Comparison of ENCODE assay signal across 8 cellular contexts in the genomic region with DNA sequence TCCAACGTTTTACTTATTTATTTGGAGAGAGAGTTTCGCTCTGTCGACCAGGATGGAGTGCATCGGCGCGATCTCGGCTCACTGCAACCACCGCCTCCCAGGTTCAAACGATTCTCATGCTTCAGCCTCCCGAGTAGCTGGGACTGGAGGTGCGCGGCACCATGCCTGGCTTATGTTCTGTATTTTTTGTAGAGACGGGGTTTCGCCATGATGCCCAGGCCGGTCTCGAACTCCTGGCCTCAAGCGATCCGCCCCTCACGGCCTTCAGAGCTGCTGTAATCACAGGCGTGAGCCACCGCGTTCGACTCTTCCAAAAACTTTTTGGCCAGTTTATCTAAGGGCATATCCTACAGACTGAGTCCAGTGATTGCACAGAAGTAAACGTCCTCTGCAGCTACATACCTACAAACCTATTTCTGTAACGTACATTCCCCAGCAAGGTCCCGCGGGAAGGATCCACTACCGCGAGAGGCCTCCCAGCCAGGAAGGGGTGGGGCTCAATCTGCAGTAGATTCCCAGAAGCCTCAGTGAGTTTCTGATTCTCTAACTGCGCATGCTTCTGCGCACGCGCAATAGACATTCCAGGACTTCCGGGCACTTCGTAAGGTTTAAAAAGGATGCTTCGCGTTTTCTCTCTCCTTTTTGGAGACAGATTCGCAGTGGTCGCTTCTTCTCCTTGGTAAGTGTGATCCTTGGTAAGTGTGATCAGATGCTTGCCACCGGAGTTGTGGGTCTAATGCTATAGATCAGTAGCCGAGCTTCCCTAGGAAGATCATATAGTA. TPM values are rescaled to one million over a fixed set of nuclear protein-coding genes. Genes with fewer than 3 reads are reported as not detected.
DNase-seq lines count a peak whose midpoint lies in the region; ATAC-seq and TF ChIP-seq lines count a peak whose summit lies in the region.

A gene with protein sequence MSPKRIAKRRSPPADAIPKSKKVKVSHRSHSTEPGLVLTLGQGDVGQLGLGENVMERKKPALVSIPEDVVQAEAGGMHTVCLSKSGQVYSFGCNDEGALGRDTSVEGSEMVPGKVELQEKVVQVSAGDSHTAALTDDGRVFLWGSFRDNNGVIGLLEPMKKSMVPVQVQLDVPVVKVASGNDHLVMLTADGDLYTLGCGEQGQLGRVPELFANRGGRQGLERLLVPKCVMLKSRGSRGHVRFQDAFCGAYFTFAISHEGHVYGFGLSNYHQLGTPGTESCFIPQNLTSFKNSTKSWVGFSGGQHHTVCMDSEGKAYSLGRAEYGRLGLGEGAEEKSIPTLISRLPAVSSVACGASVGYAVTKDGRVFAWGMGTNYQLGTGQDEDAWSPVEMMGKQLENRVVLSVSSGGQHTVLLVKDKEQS (plus strand): TSS at position 638 of the 782 bp plus-strand sequence. CDS start 23,824 bp downstream, outside the sequence.

- peak within 1 kb of the TSS; percentile 71 for H3K4me3 ChIP-seq in BJ (ENCODE audit: low read depth, low read length)

- peak within 1 kb of the TSS; percentile 96 for H3K4me3 Mint-ChIP-seq in activated CD4-positive, alpha-beta T cell treated with anti-CD3 and anti-CD28 coated beads, Interleukin-2, amount 10 ng/mL, durations not matched to agents 7 days and 5 days

- H3K9me3 Mint-ChIP-seq in activated CD4-positive, alpha-beta T cell treated with anti-CD3 and anti-CD28 coated beads, Interleukin-2, amount 10 ng/mL, durations not matched to agents 7 days and 5 days = no peaks in the 10 kb centered on the region

- H3K36me3 ChIP-seq in BJ (ENCODE audit: control insufficient read depth, insufficient read depth, low read length) = peaks cover 15% of the 10 kb centered on the region

- H3K27me3 Mint-ChIP-seq in activated CD4-positive, alpha-beta T cell treated with anti-CD3 and anti-CD28 coated beads, Interleukin-2, amount 10 ng/mL, durations not matched to agents 7 days and 5 days = no peaks in the 10 kb centered on the region

- H3K4me1 Mint-ChIP-seq in activated CD4-positive, alpha-beta T cell treated with anti-CD3 and anti-CD28 coated beads, Interleukin-2, amount 10 ng/mL, durations not matched to agents 7 days and 5 days = peaks cover 35% of the 10 kb centered on the region

- POLR2A ChIA-PET in BJ (lab: Charles Lee) = interaction anchor here (0.5 to 1.5 kb wide), 6 partner anchors 76 to 1016 kb away, joined by 3 to 4 read pairs (median 3); partner anchors contain the start of genes MED18, SESN2 and WASF2
- POLR2A ChIA-PET in activated CD4-positive, alpha-beta T cell treated with anti-CD3 and anti-CD28 coated beads, Interleukin-2, amount 10 ng/mL, durations not matched to agents 7 days and 5 days (lab: Charles Lee) = interaction anchor here (0.6 to 1.4 kb wide), 4 partner anchors 76 to 259 kb away, joined by 3 to 6 read pairs (median 3); no protein-coding TSS in a partner anchor

- TF ChIP-seq CTCF in BJ (IDR thresholded peaks at IDR 0.05; ENCODE audit: insufficient read depth, low read depth, low read length) = no peak

- no peaks in the 10 kb centered on the region for H3K27me3 ChIP-seq in BJ (ENCODE audit: control insufficient read depth, insufficient read depth, low read length)

- CTCF ChIA-PET in BJ (lab: Yijun Ruan, JAX) = no interaction called here
- CTCF ChIA-PET in activated CD4-positive, alpha-beta T cell treated with anti-CD3 and anti-CD28 coated beads, Interleukin-2, amount 10 ng/mL, durations not matched to agents 7 days and 5 days (lab: Charles Lee) = interaction anchor here (0.6 kb wide), 1 partner anchor 142 kb away, joined by 4 read pairs; no protein-coding TSS in a partner anchor

- peak; percentile 85 for ATAC-seq in GM19324 (IDR thresholded peaks at IDR 0.05; ENCODE audit: low FRiP score, unreplicated experiment)
- peak; percentile 57 for ATAC-seq in HG03469 (IDR thresholded peaks at IDR 0.05; ENCODE audit: unreplicated experiment)
- peak; percentile 95 for ATAC-seq in left lobe of liver

- DNase-seq in BJ (ENCODE audit: low read depth) (peak; percentile 97), NCI-H69 (lab: John Stamatoyannopoulos, UW) (peak; percentile 96), dedifferentiated amniotic fluid mesenchymal stem cell (ENCODE audit: extremely low spot score) (peak; percentile 99), left lobe of liver (ENCODE audit: low spot score) (peak; percentile 96)
- peak; percentile 98 for DNase-seq in activated CD4-positive, alpha-beta T cell treated with anti-CD3 and anti-CD28 coated beads, Interleukin-2, amount 10 ng/mL, durations not matched to agents 7 days and 5 days
- DNase-seq in stimulated activated CD4-positive, alpha-beta T cell treated with anti-CD3 and anti-CD28 coated beads, Interleukin-2, amount 100 ng/mL, for 4 hours (ENCODE audit: low read depth) = peak; percentile 93

- H3K36me3 Mint-ChIP-seq in activated CD4-positive, alpha-beta T cell treated with anti-CD3 and anti-CD28 coated beads, Interleukin-2, amount 10 ng/mL, durations not matched to agents 7 days and 5 days (ENCODE audit: low read depth) = peaks cover 47% of the 10 kb centered on the region

- H3K27ac Mint-ChIP-seq in activated CD4-positive, alpha-beta T cell treated with anti-CD3 and anti-CD28 coated beads, Interleukin-2, amount 10 ng/mL, durations not matched to agents 7 days and 5 days = peak within 1 kb of the TSS; percentile 98

RNA-seq across cellular contexts. Expression of the gene that starts here (rescaled TPM):
- 27.0 and 41.5 TPM in 2 replicates for polyA plus RNA-seq in BJ (2011; rRNA removed)
- 19.0 and 23.2 TPM in 2 replicates for polyA minus RNA-seq in BJ (2011; rRNA and poly(A)+ RNA removed)
- 10 to 100 TPM; 76.2 to 76.5 TPM for total RNA-seq in activated CD4-positive, alpha-beta T cell treated with anti-CD3 and anti-CD28 coated beads, Interleukin-2, amount 10 ng/mL, durations not matched to agents 7 days and 5 days
- 19.3 TPM for total RNA-seq in left lobe of liver

Comparison
In these comparisons a context has a peak if more than half of its experiments do, and no peak if none do; other contexts are left out.
1. Peak in every context shown above with its lines: DNase-seq, ATAC-seq and H3K4me3 ChIP-seq.